ENCODE assay signal across 17 cellular contexts in genomic region chr20:37331060-37331857, GRCh38. TPM values are rescaled to one million over a fixed set of nuclear protein-coding genes. Genes with fewer than 3 reads are reported as not detected.
DNase-seq lines count a peak whose midpoint lies in the region; ATAC-seq, FAIRE-seq and TF ChIP-seq lines count a peak whose summit lies in the region.
"Had no signal": no experiment of that assay in that cellular context is flagged by ENCODE, and none has a peak within 500 bp of the region (broad histone marks: within the 10 kb centered on the region; RNA-seq: fewer than 3 reads in every experiment).

No MANE protein-coding gene starts in this region.

- no peak overlapping the region for H3K4me3 ChIP-seq in cardiac muscle cell
- H3K4me3 ChIP-seq in heart left ventricle, result no peak overlapping the region
- peak overlapping the region in 1 of 3 experiments; percentile 9 for H3K4me3 ChIP-seq in keratinocyte (ENCODE audit: control insufficient read depth in 2 of 3, extremely low read depth in 1 of 3, insufficient read depth in 2 of 3, low read depth in 1 of 3, low read length in 3 of 3)
- no peak overlapping the region for H3K4me3 ChIP-seq in trophoblast cell (ENCODE audit: low read depth, low read length)
- H3K4me3 ChIP-seq in uterus, result no peak overlapping the region
- H3K4me3 ChIP-seq: thoracic aorta had no signal

- no peaks in the 10 kb centered on the region for H3K36me3 ChIP-seq in cardiac muscle cell
- H3K36me3 ChIP-seq in heart left ventricle, result no peaks in the 10 kb centered on the region
- no peaks in the 10 kb centered on the region for H3K36me3 ChIP-seq in keratinocyte (ENCODE audit: control insufficient read depth in 2 of 2, extremely low read depth in 1 of 2, insufficient read depth in 2 of 2, low read length in 2 of 2)
- no peaks in the 10 kb centered on the region for H3K36me3 ChIP-seq in trophoblast cell (ENCODE audit: control insufficient read depth in 1 of 2, insufficient read depth in 2 of 2, low read length in 2 of 2)
- no peaks in the 10 kb centered on the region for H3K36me3 ChIP-seq in uterus
- H3K36me3 ChIP-seq: thoracic aorta had no signal

- peak overlapping the region; percentile 98 for H4K91ac ChIP-seq in trophoblast cell (ENCODE audit: low read depth, low read length)

- H3K4me2 ChIP-seq in keratinocyte (ENCODE audit: control insufficient read depth, extremely low read depth, insufficient read depth, low read depth, low read length) (peak overlapping the region; percentile 57), trophoblast cell (ENCODE audit: low read length) (peak overlapping the region; percentile 39)

- H3K18ac ChIP-seq in trophoblast cell (ENCODE audit: low read length), result peak overlapping the region; percentile 92

- peak overlapping the region; percentile 94 for H2BK5ac ChIP-seq in trophoblast cell (ENCODE audit: low read depth, low read length, poor library complexity)

- H4K20me1 ChIP-seq in keratinocyte (ENCODE audit: control insufficient read depth, extremely low read depth, insufficient read depth, low read length), result no peaks in the 10 kb centered on the region

- TF ChIP-seq POLR2A in heart left ventricle (IDR thresholded peaks at IDR 0.05), result no peak
- no peak for TF ChIP-seq POLR2A in uterus (IDR thresholded peaks at IDR 0.05)

- H3K27ac ChIP-seq in cardiac muscle cell (peak overlapping the region; percentile 95), heart left ventricle (peak overlapping the region in 2 of 12 donors; percentile 35 to 77), keratinocyte (ENCODE audit: control insufficient read depth, insufficient read depth, low read length) (peak overlapping the region; percentile 40), trophoblast cell (ENCODE audit: low read depth, low read length) (peak overlapping the region; percentile 99), uterus (peak overlapping the region; percentile 76 to 81)
- H3K27ac ChIP-seq: thoracic aorta had no signal

- H3K9me1 ChIP-seq in keratinocyte (ENCODE audit: control insufficient read depth, extremely low read depth, insufficient read depth, low read length), result no peaks in the 10 kb centered on the region

- H4K12ac ChIP-seq in trophoblast cell (ENCODE audit: low read depth, low read length), result peak overlapping the region; percentile 31

- peak overlapping the region; percentile 82 for H4K8ac ChIP-seq in trophoblast cell (ENCODE audit: low read depth, low read length)

- peak overlapping the region; percentile 88 for H3K14ac ChIP-seq in trophoblast cell (ENCODE audit: low read length)

- peak overlapping the region; percentile 63 for H3K4ac ChIP-seq in trophoblast cell (ENCODE audit: low read depth, low read length)

- peak overlapping the region; percentile 62 for H2AK5ac ChIP-seq in trophoblast cell (ENCODE audit: low read length)

- H3K9ac ChIP-seq in keratinocyte (ENCODE audit: control insufficient read depth, extremely low read depth, insufficient read depth, low read length) (peak overlapping the region; percentile 45), trophoblast cell (ENCODE audit: low read length) (peak overlapping the region; percentile 24)

- H3K4me1 ChIP-seq in cardiac muscle cell (ENCODE audit: low read depth) (peaks cover 13% of the 10 kb centered on the region), heart left ventricle (peaks cover 0 to 18% (median 3%) of the 10 kb centered on the region in 12 donors), keratinocyte (ENCODE audit: control insufficient read depth, extremely low read depth, insufficient read depth, low read length) (peaks cover 25% of the 10 kb centered on the region), trophoblast cell (ENCODE audit: control insufficient read depth in 1 of 2, insufficient read depth in 2 of 2, low read length in 2 of 2) (peaks cover 39 to 40% of the 10 kb centered on the region in 2 experiments), uterus (peaks cover 9 to 10% of the 10 kb centered on the region in 2 donors)

- peak; percentile 34 for FAIRE-seq in keratinocyte (lab: Jason Lieb, UNC)

- DNase-seq in cardiac muscle cell (ENCODE audit: low read depth in 1 of 2, low spot score in 1 of 2), result no peak
- DNase-seq in heart left ventricle, result no peak
- no peak for DNase-seq in keratinocyte (ENCODE audit: low read depth, low spot score)
- DNase-seq in trophoblast cell, result no peak
- no peak for DNase-seq in uterus
- DNase-seq in NCI-H2227 (lab: John Stamatoyannopoulos, UW; ENCODE audit: unreplicated experiment), result no peak
- DNase-seq: 8988T; activated T-cell treated with anti-CD3 and anti-CD28 coated beads, Interleukin-2, amount 50 U/mL, for 4 hours; AML-193; GF-D8; NCI-H187 treated with DMSO at 0.1 percent for 48 hours; NCI-H226; NCI-H774 had no signal

- H3K79me2 ChIP-seq in keratinocyte (ENCODE audit: control insufficient read depth, insufficient read depth, low read length) (no peaks in the 10 kb centered on the region), trophoblast cell (ENCODE audit: control insufficient read depth, insufficient read depth, low read length, poor library complexity) (peaks cover 23% of the 10 kb centered on the region)

- ATAC-seq in heart left ventricle (no peak), GM19328 (IDR thresholded peaks at IDR 0.05; ENCODE audit: unreplicated experiment) (no peak), HG02852 (IDR thresholded peaks at IDR 0.05; ENCODE audit: unreplicated experiment) (no peak)
- ATAC-seq: activated naive CD4-positive, alpha-beta T cell treated with anti-CD3 and anti-CD28 coated beads, Interleukin-2, amount 50 U/mL, for 72 hours; activated T-cell treated with anti-CD3 and anti-CD28 coated beads, Interleukin-2, amount 50 U/mL, for 4 hours had no signal

- H3K9me3 ChIP-seq in cardiac muscle cell (ENCODE audit: low read depth) (no peaks in the 10 kb centered on the region), heart left ventricle (no peaks in the 10 kb centered on the region), keratinocyte (ENCODE audit: control insufficient read depth, low read depth, low read length) (no peaks in the 10 kb centered on the region), trophoblast cell (ENCODE audit: insufficient read depth, low read depth, low read length) (no peaks in the 10 kb centered on the region), uterus (no peaks in the 10 kb centered on the region)
- H3K9me3 ChIP-seq: thoracic aorta had no signal

- peak overlapping the region; percentile 94 for H2BK120ac ChIP-seq in trophoblast cell (ENCODE audit: insufficient read depth, low read length, poor library complexity)

- peaks cover 80% of the 10 kb centered on the region for H3K79me1 ChIP-seq in trophoblast cell (ENCODE audit: low read length)

- no peak for TF ChIP-seq CTCF in cardiac muscle cell (IDR thresholded peaks at IDR 0.05; ENCODE audit: low read depth, low read length)
- TF ChIP-seq CTCF in heart left ventricle (IDR thresholded peaks at IDR 0.05), result no peak
- no peak for TF ChIP-seq CTCF in keratinocyte (optimal IDR thresholded peaks at IDR 0.05 in 1 of 3, IDR thresholded peaks at IDR 0.05 in 1 of 3, conservative IDR thresholded peaks at IDR 0.05 in 1 of 3; ENCODE audit: extremely low read depth in 1 of 3, insufficient read depth in 2 of 3, low read length in 3 of 3)
- no peak for TF ChIP-seq CTCF in uterus (IDR thresholded peaks at IDR 0.05)

- peak overlapping the region; percentile 95 for H2BK12ac ChIP-seq in trophoblast cell (ENCODE audit: low read length)

- no peak overlapping the region for H3K23ac ChIP-seq in trophoblast cell (ENCODE audit: low read length)

- WGBS in heart left ventricle, 4 donors, result 73 to 87% (median 76%) methylated on average over 10 to 11 of the region's 11 CpGs
- no CpG with 5 or more reads among the region's 11 CpGs for WGBS in trophoblast cell (ENCODE audit: extremely low coverage, insufficient coverage, insufficient read length)

- no peaks in the 10 kb centered on the region for H3K27me3 ChIP-seq in cardiac muscle cell
- no peaks in the 10 kb centered on the region for H3K27me3 ChIP-seq in heart left ventricle
- no peaks in the 10 kb centered on the region for H3K27me3 ChIP-seq in keratinocyte (ENCODE audit: control insufficient read depth, extremely low read depth, insufficient read depth, low read length)
- H3K27me3 ChIP-seq in trophoblast cell (ENCODE audit: insufficient read depth, low read length), result no peaks in the 10 kb centered on the region
- no peaks in the 10 kb centered on the region for H3K27me3 ChIP-seq in uterus

- peak overlapping the region; percentile 41 for H2AFZ ChIP-seq in keratinocyte (ENCODE audit: control insufficient read depth, low read length)
- H2AFZ ChIP-seq in trophoblast cell (ENCODE audit: insufficient read depth, low read length, poor library complexity), result peak overlapping the region; percentile 31

- intact Hi-C loops in heart left ventricle (cut with DNase I) (loop anchor here in 1 of 10 donors (10.0 kb wide), 1 partner anchor 46 kb away; the partner anchor contains the start of gene MANBAL), uterus (cut with DNase I; ENCODE audit: low total_unique reads) (no loop called here)

- dilution Hi-C loops in keratinocyte (cut with MboI; ENCODE audit: extremely low pct_ligation_motif_present, low sequenced_read_pairs), result no loop called here

RNA-seq across cellular contexts. Expression of gene SRC, which starts 14.7 kb away (rescaled TPM):
- total RNA-seq in cardiac muscle cell (26.5 and 34.3 TPM in 2 replicates), heart left ventricle (10 to 100 TPM in 1 of 9 donors, 1 to 10 TPM in 8; 3.0 to 19.9 (median 5.2) TPM), uterus (100 to 1,000 TPM in 1 of 4 donors, 10 to 100 TPM in 3; 25.0 to 110 (median 34.1) TPM)
- polyA plus RNA-seq in cardiac muscle cell (26.2 and 34.7 TPM in 2 replicates), heart left ventricle (1 to 10 TPM; 2.5 to 3.0 TPM), keratinocyte (22.8 to 32.3 TPM (median 30.9 TPM) in 3 replicates)
- polyA plus RNA-seq in keratinocyte (2011; ENCODE audit: low read depth), result 10.3 TPM
- 22.0 and 26.2 TPM in 2 replicates for polyA plus RNA-seq in keratinocyte (2011; cell fraction: cytosol; rRNA removed)
- 65.3 and 76.3 TPM in 2 replicates for polyA plus RNA-seq in keratinocyte (2011; cell fraction: nucleus; rRNA removed)
- polyA plus RNA-seq in keratinocyte (2012; ENCODE audit: low replicate concordance), result 16.5 and 28.7 TPM in 2 replicates
- polyA minus RNA-seq in keratinocyte, result 47.7 to 113 TPM (median 52.6 TPM) in 3 replicates
- polyA minus RNA-seq in keratinocyte (2011; cell fraction: cytosol; rRNA and poly(A)+ RNA removed), result 31.1 TPM
- 39.2 and 42.9 TPM in 2 replicates for polyA minus RNA-seq in keratinocyte (2011; cell fraction: nucleus; rRNA and poly(A)+ RNA removed)
- 188 and 198 TPM in 2 replicates for polyA plus RNA-seq in trophoblast cell (2013)

RNA-seq across cellular contexts. Expression of gene MANBAL, which starts 41.8 kb away (rescaled TPM):
- total RNA-seq in cardiac muscle cell (27.7 and 34.7 TPM in 2 replicates), heart left ventricle (10 to 100 TPM; 14.0 to 25.6 (median 20.4) TPM), uterus (10 to 100 TPM; 33.8 to 78.3 (median 43.5) TPM)
- polyA plus RNA-seq in cardiac muscle cell (111 and 115 TPM in 2 replicates), heart left ventricle (10 to 100 TPM; 19.2 to 54.9 TPM), keratinocyte (82.3 to 109 TPM (median 109 TPM) in 3 replicates)
- polyA plus RNA-seq in keratinocyte (2011; ENCODE audit: low read depth), result 7.6 TPM
- 110 and 123 TPM in 2 replicates for polyA plus RNA-seq in keratinocyte (2011; cell fraction: cytosol; rRNA removed)
- 79.0 and 84.6 TPM in 2 replicates for polyA plus RNA-seq in keratinocyte (2011; cell fraction: nucleus; rRNA removed)
- polyA plus RNA-seq in keratinocyte (2012; ENCODE audit: low replicate concordance), result 48.2 and 69.9 TPM in 2 replicates
- 40.9 to 65.6 TPM (median 48.7 TPM) in 3 replicates for polyA minus RNA-seq in keratinocyte
- polyA minus RNA-seq in keratinocyte (2011; cell fraction: cytosol; rRNA and poly(A)+ RNA removed), result 34.0 TPM
- 14.7 and 18.5 TPM in 2 replicates for polyA minus RNA-seq in keratinocyte (2011; cell fraction: nucleus; rRNA and poly(A)+ RNA removed)
- 61.2 and 63.9 TPM in 2 replicates for polyA plus RNA-seq in trophoblast cell (2013)
